ENCODE assay signal across 19 cellular contexts in the genomic region with DNA sequence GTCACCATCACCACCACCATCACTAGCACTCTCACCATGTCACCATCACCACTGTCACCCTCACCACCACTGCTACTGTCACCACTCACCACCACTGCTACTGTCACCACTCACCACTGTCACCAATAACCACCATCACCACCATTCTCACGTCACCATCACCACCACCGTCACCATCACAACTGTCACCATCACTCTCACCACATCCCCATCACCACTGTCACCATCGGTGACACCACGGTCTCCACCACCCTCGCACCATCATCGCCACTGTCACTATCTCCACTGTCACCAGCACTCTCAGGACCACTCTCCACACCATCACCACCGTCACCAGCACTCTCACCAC.
A peak's percentile ranks its signal among the peaks of the same experiment; 100 is the strongest.
DNase-seq lines count a peak whose midpoint lies in the region; ATAC-seq and TF ChIP-seq lines count a peak whose summit lies in the region.
"Had no signal": no experiment of that assay in that cellular context is flagged by ENCODE, and none has a peak within 500 bp of the region (broad histone marks: within the 10 kb centered on the region; RNA-seq: fewer than 3 reads in every experiment).

No MANE protein-coding gene starts in this region.

- POLR2A ChIA-PET in naive thymus-derived CD4-positive, alpha-beta T cell (lab: Charles Lee): no interaction called here

- no peak for TF ChIP-seq POLR2A in prostate gland (IDR thresholded peaks at IDR 0.05)

- no peak overlapping the region for H3K4me3 Mint-ChIP-seq in activated naive CD4-positive, alpha-beta T cell treated with anti-CD3 and anti-CD28 coated beads, Interleukin-2, amount 50 U/mL, for 24 hours
- no peak overlapping the region for H3K4me3 Mint-ChIP-seq in activated naive CD4-positive, alpha-beta T cell treated with anti-CD3 and anti-CD28 coated beads, Interleukin-2, amount 10 ng/mL, durations not matched to agents 7 days and 5 days
- H3K4me3 Mint-ChIP-seq in activated naive CD8-positive, alpha-beta T cell treated with anti-CD3 and anti-CD28 coated beads, Interleukin-2, amount 50 U/mL, for 24 hours: no peak overlapping the region
- H3K4me3 Mint-ChIP-seq in naive thymus-derived CD4-positive, alpha-beta T cell: peak overlapping the region in 4 of 10 donors; percentile 6 to 62 (median 44)
- H3K4me3 Mint-ChIP-seq: activated B cell treated with CpG ODN at 0.5 μM for 24 hours, neural progenitor cell had no signal

- no peaks in the 10 kb centered on the region for H3K27me3 Mint-ChIP-seq in activated naive CD4-positive, alpha-beta T cell treated with anti-CD3 and anti-CD28 coated beads, Interleukin-2, amount 50 U/mL, for 24 hours
- no peaks in the 10 kb centered on the region for H3K27me3 Mint-ChIP-seq in activated naive CD4-positive, alpha-beta T cell treated with anti-CD3 and anti-CD28 coated beads, Interleukin-2, amount 10 ng/mL, durations not matched to agents 7 days and 5 days
- peaks cover 2% of the 10 kb centered on the region for H3K27me3 Mint-ChIP-seq in activated naive CD8-positive, alpha-beta T cell treated with anti-CD3 and anti-CD28 coated beads, Interleukin-2, amount 50 U/mL, for 24 hours
- no peaks in the 10 kb centered on the region for H3K27me3 Mint-ChIP-seq in naive thymus-derived CD4-positive, alpha-beta T cell
- H3K27me3 Mint-ChIP-seq: activated B cell treated with CpG ODN at 0.5 μM for 24 hours had no signal

- TF ChIP-seq CTCF in GM20000 (IDR thresholded peaks at IDR 0.05; ENCODE audit: extremely low read depth, missing control alignments) (no peak), prostate gland (IDR thresholded peaks at IDR 0.05) (no peak)

- intact Hi-C loops in naive thymus-derived CD4-positive, alpha-beta T cell (cut with micrococcal nuclease): loop anchor here in 1 of 2 donors (5.0 to 10.0 kb wide), 4 partner anchors 35 to 438 kb away; no protein-coding TSS in a partner anchor
- intact Hi-C loops in prostate gland (cut with DNase I): no loop called here

- H3K4me3 ChIP-seq in naive thymus-derived CD4-positive, alpha-beta T cell (ENCODE audit: low read length): no peak overlapping the region
- no peak overlapping the region for H3K4me3 ChIP-seq in prostate gland
- H3K4me3 ChIP-seq: neural progenitor cell, psoas muscle had no signal

- 98% methylated on average over 7 of the region's 7 CpGs for WGBS in prostate gland

- no peaks in the 10 kb centered on the region for H3K27me3 ChIP-seq in naive thymus-derived CD4-positive, alpha-beta T cell (ENCODE audit: control insufficient read depth in 2 of 2, insufficient read depth in 2 of 2, low read length in 2 of 2)
- no peaks in the 10 kb centered on the region for H3K27me3 ChIP-seq in prostate gland (replicated peaks; ENCODE audit: insufficient read depth)
- H3K27me3 ChIP-seq: neural progenitor cell had no signal

- CTCF ChIA-PET in activated naive CD4-positive, alpha-beta T cell treated with anti-CD3 and anti-CD28 coated beads, Interleukin-2, amount 10 ng/mL, durations not matched to agents 7 days and 5 days (lab: Charles Lee): no interaction called here
- CTCF ChIA-PET in naive thymus-derived CD4-positive, alpha-beta T cell (lab: Charles Lee): no interaction called here

- no peaks in the 10 kb centered on the region for H3K9me3 Mint-ChIP-seq in activated naive CD4-positive, alpha-beta T cell treated with anti-CD3 and anti-CD28 coated beads, Interleukin-2, amount 50 U/mL, for 24 hours
- H3K9me3 Mint-ChIP-seq in activated naive CD4-positive, alpha-beta T cell treated with anti-CD3 and anti-CD28 coated beads, Interleukin-2, amount 10 ng/mL, durations not matched to agents 7 days and 5 days: no peaks in the 10 kb centered on the region
- peaks cover 5% of the 10 kb centered on the region for H3K9me3 Mint-ChIP-seq in activated naive CD8-positive, alpha-beta T cell treated with anti-CD3 and anti-CD28 coated beads, Interleukin-2, amount 50 U/mL, for 24 hours
- H3K9me3 Mint-ChIP-seq in naive thymus-derived CD4-positive, alpha-beta T cell: peaks cover 0 to 3% (median 0%) of the 10 kb centered on the region in 11 donors
- H3K9me3 Mint-ChIP-seq: activated B cell treated with CpG ODN at 0.5 μM for 24 hours, neural progenitor cell had no signal

- peak overlapping the region; percentile 12 for H3K27ac Mint-ChIP-seq in activated naive CD4-positive, alpha-beta T cell treated with anti-CD3 and anti-CD28 coated beads, Interleukin-2, amount 50 U/mL, for 24 hours
- H3K27ac Mint-ChIP-seq in activated naive CD4-positive, alpha-beta T cell treated with anti-CD3 and anti-CD28 coated beads, Interleukin-2, amount 10 ng/mL, durations not matched to agents 7 days and 5 days: no peak overlapping the region
- H3K27ac Mint-ChIP-seq in activated naive CD8-positive, alpha-beta T cell treated with anti-CD3 and anti-CD28 coated beads, Interleukin-2, amount 50 U/mL, for 24 hours: peak overlapping the region; percentile 76
- peak overlapping the region in 8 of 9 donors; percentile 10 to 93 (median 60) for H3K27ac Mint-ChIP-seq in naive thymus-derived CD4-positive, alpha-beta T cell
- H3K27ac Mint-ChIP-seq: activated B cell treated with CpG ODN at 0.5 μM for 24 hours, neural progenitor cell had no signal

- no peak overlapping the region for H3K27ac ChIP-seq in naive thymus-derived CD4-positive, alpha-beta T cell (ENCODE audit: low read depth, low read length)
- H3K27ac ChIP-seq in prostate gland: no peak overlapping the region
- H3K27ac ChIP-seq: neural progenitor cell, psoas muscle had no signal

- DNase-seq in activated naive CD4-positive, alpha-beta T cell treated with anti-CD3 and anti-CD28 coated beads, Interleukin-2, amount 10 ng/mL, durations not matched to agents 7 days and 5 days: no peak
- DNase-seq in activated naive CD8-positive, alpha-beta T cell treated with anti-CD3 and anti-CD28 coated beads, Interleukin-2, amount 50 U/mL, for 24 hours: no peak
- no peak for DNase-seq in naive thymus-derived CD4-positive, alpha-beta T cell
- DNase-seq in NCI-H69 (lab: John Stamatoyannopoulos, UW): no peak
- no peak for DNase-seq in dedifferentiated amniotic fluid mesenchymal stem cell (ENCODE audit: extremely low spot score)
- DNase-seq in GM20000 (ENCODE audit: low spot score): no peak
- no peak for DNase-seq in prostate gland (ENCODE audit: low spot score)
- DNase-seq: activated B cell treated with CpG ODN at 0.5 μM for 24 hours; amniotic stem cell; C1 segment of cervical spinal cord; DMS 273 treated with DMSO at 0.1 percent for 48 hours; NCI-H1436 treated with DMSO at 0.1 percent for 48 hours; NCI-H524 treated with DMSO at 0.1 percent for 48 hours; psoas muscle; stimulated activated CD4-positive, alpha-beta T cell treated with anti-CD3 and anti-CD28 coated beads, Interleukin-2, amount 100 ng/mL, for 24 hours; T-helper 9 cell had no signal

- H3K9me3 ChIP-seq in naive thymus-derived CD4-positive, alpha-beta T cell (ENCODE audit: control insufficient read depth in 2 of 3, low read length in 3 of 3): no peaks in the 10 kb centered on the region
- H3K9me3 ChIP-seq in prostate gland: no peaks in the 10 kb centered on the region
- H3K9me3 ChIP-seq: psoas muscle had no signal

- H3K36me3 ChIP-seq in naive thymus-derived CD4-positive, alpha-beta T cell (ENCODE audit: control insufficient read depth in 2 of 3, insufficient read depth in 3 of 3, low read length in 3 of 3): no peaks in the 10 kb centered on the region
- H3K36me3 ChIP-seq in prostate gland: no peaks in the 10 kb centered on the region
- H3K36me3 ChIP-seq: neural progenitor cell had no signal

- peaks cover 12 to 43% of the 10 kb centered on the region in 2 donors for H3K4me1 ChIP-seq in naive thymus-derived CD4-positive, alpha-beta T cell (ENCODE audit: control insufficient read depth in 2 of 2, insufficient read depth in 2 of 2, low read length in 2 of 2)
- H3K4me1 ChIP-seq in prostate gland (replicated peaks): no peaks in the 10 kb centered on the region

- H3K4me1 Mint-ChIP-seq in activated naive CD4-positive, alpha-beta T cell treated with anti-CD3 and anti-CD28 coated beads, Interleukin-2, amount 50 U/mL, for 24 hours: peaks cover 56% of the 10 kb centered on the region
- H3K4me1 Mint-ChIP-seq in activated naive CD4-positive, alpha-beta T cell treated with anti-CD3 and anti-CD28 coated beads, Interleukin-2, amount 10 ng/mL, durations not matched to agents 7 days and 5 days: peaks cover 46% of the 10 kb centered on the region
- H3K4me1 Mint-ChIP-seq in activated naive CD8-positive, alpha-beta T cell treated with anti-CD3 and anti-CD28 coated beads, Interleukin-2, amount 50 U/mL, for 24 hours: peaks cover 70% of the 10 kb centered on the region
- peaks cover 31 to 60% (median 50%) of the 10 kb centered on the region in 7 donors for H3K4me1 Mint-ChIP-seq in naive thymus-derived CD4-positive, alpha-beta T cell

- H3K36me3 Mint-ChIP-seq in activated naive CD4-positive, alpha-beta T cell treated with anti-CD3 and anti-CD28 coated beads, Interleukin-2, amount 50 U/mL, for 24 hours: peaks cover 2% of the 10 kb centered on the region
- H3K36me3 Mint-ChIP-seq in activated naive CD4-positive, alpha-beta T cell treated with anti-CD3 and anti-CD28 coated beads, Interleukin-2, amount 10 ng/mL, durations not matched to agents 7 days and 5 days: no peaks in the 10 kb centered on the region
- peaks cover 6% of the 10 kb centered on the region for H3K36me3 Mint-ChIP-seq in activated naive CD8-positive, alpha-beta T cell treated with anti-CD3 and anti-CD28 coated beads, Interleukin-2, amount 50 U/mL, for 24 hours (ENCODE audit: low read depth)
- peaks cover 0 to 6% (median 0%) of the 10 kb centered on the region in 5 donors for H3K36me3 Mint-ChIP-seq in naive thymus-derived CD4-positive, alpha-beta T cell

- ATAC-seq in activated naive CD8-positive, alpha-beta T cell treated with anti-CD3 and anti-CD28 coated beads, Interleukin-2, amount 50 U/mL, for 24 hours: no peak
- no peak for ATAC-seq in naive thymus-derived CD4-positive, alpha-beta T cell
- ATAC-seq: esophagus mucosa, psoas muscle had no signal
